ENCODE assay signal across 11 cellular contexts in genomic region chr18:72541871-72542690, GRCh38. TPM values are rescaled to one million over a fixed set of nuclear protein-coding genes. Genes with fewer than 3 reads are reported as not detected.
DNase-seq lines count a peak whose midpoint lies in the region; ATAC-seq and TF ChIP-seq lines count a peak whose summit lies in the region.
"Had no signal": no experiment of that assay in that cellular context is flagged by ENCODE, and none has a peak within 500 bp of the region (broad histone marks: within the 10 kb centered on the region; RNA-seq: fewer than 3 reads in every experiment).

No MANE protein-coding gene starts in this region.

- no peak overlapping the region for H3K4me3 Mint-ChIP-seq in activated CD4-positive, alpha-beta T cell treated with anti-CD3 and anti-CD28 coated beads for 36 hours
- H3K4me3 Mint-ChIP-seq in activated CD4-positive, alpha-beta T cell treated with anti-CD3 and anti-CD28 coated beads, Interleukin-2, amount 10 ng/mL, durations not matched to agents 7 days and 5 days: no peak overlapping the region
- peak overlapping the region in 1 of 2 donors; percentile 15 for H3K4me3 Mint-ChIP-seq in stimulated activated naive CD8-positive, alpha-beta T cell treated with anti-CD3 and anti-CD28 coated beads, Interleukin-15, amount 100 ng/mL, for 72 hours
- no peak overlapping the region for H3K4me3 Mint-ChIP-seq in endothelial cell (ENCODE audit: unreplicated experiment)

- H3K36me3 Mint-ChIP-seq in activated CD4-positive, alpha-beta T cell treated with anti-CD3 and anti-CD28 coated beads for 36 hours (ENCODE audit: low read depth): no peaks in the 10 kb centered on the region
- H3K36me3 Mint-ChIP-seq in activated CD4-positive, alpha-beta T cell treated with anti-CD3 and anti-CD28 coated beads, Interleukin-2, amount 10 ng/mL, durations not matched to agents 7 days and 5 days (ENCODE audit: low read depth): no peaks in the 10 kb centered on the region
- peaks cover 14% of the 10 kb centered on the region for H3K36me3 Mint-ChIP-seq in endothelial cell (ENCODE audit: low read depth, unreplicated experiment)

- no peak for TF ChIP-seq CTCF in endothelial cell (IDR thresholded peaks at IDR 0.05; ENCODE audit: unreplicated experiment)

- intact Hi-C loops in activated CD4-positive, alpha-beta T cell treated with anti-CD3 and anti-CD28 coated beads for 36 hours (cut with DNase I, micrococcal nuclease): loop anchor here in 1 of 2 experiments (5.0 to 10.0 kb wide), 3 partner anchors 325 to 1947 kb away; partner anchors contain the start of gene NETO1

- H3K4me1 Mint-ChIP-seq in activated CD4-positive, alpha-beta T cell treated with anti-CD3 and anti-CD28 coated beads for 36 hours: peaks cover 12% of the 10 kb centered on the region
- peaks cover 5% of the 10 kb centered on the region for H3K4me1 Mint-ChIP-seq in activated CD4-positive, alpha-beta T cell treated with anti-CD3 and anti-CD28 coated beads, Interleukin-2, amount 10 ng/mL, durations not matched to agents 7 days and 5 days
- peaks cover 23% of the 10 kb centered on the region for H3K4me1 Mint-ChIP-seq in stimulated activated naive CD8-positive, alpha-beta T cell treated with anti-CD3 and anti-CD28 coated beads, Interleukin-15, amount 100 ng/mL, for 72 hours
- H3K4me1 Mint-ChIP-seq in endothelial cell (ENCODE audit: unreplicated experiment): no peaks in the 10 kb centered on the region

- DNase-seq in activated CD4-positive, alpha-beta T cell treated with anti-CD3 and anti-CD28 coated beads for 36 hours: peak; percentile 11
- DNase-seq in activated CD4-positive, alpha-beta T cell treated with anti-CD3 and anti-CD28 coated beads, Interleukin-2, amount 10 ng/mL, durations not matched to agents 7 days and 5 days: no peak
- DNase-seq in NCI-H510A treated with DMSO at 0.1 percent for 48 hours (lab: John Stamatoyannopoulos, UW) (peak; percentile 73), glomerular visceral epithelial cell (ENCODE audit: extremely low spot score) (peak; percentile 54), NCI-H1436 treated with DMSO at 0.1 percent for 48 hours (lab: John Stamatoyannopoulos, UW) (no peak), endothelial cell (ENCODE audit: low spot score) (no peak), cerebellar nuclear complex (lab: John Stamatoyannopoulos, UW) (no peak)
- peak in 1 of 2 donors; percentile 1 for DNase-seq in stimulated activated naive CD8-positive, alpha-beta T cell treated with anti-CD3 and anti-CD28 coated beads, Interleukin-15, amount 100 ng/mL, for 72 hours
- DNase-seq: activated CD4-positive, alpha-beta T cell treated with anti-CD3 and anti-CD28 coated beads, Interleukin-2, amount 50 U/mL, for 4 hours had no signal

- H3K27ac Mint-ChIP-seq in activated CD4-positive, alpha-beta T cell treated with anti-CD3 and anti-CD28 coated beads for 36 hours: no peak overlapping the region
- no peak overlapping the region for H3K27ac Mint-ChIP-seq in activated CD4-positive, alpha-beta T cell treated with anti-CD3 and anti-CD28 coated beads, Interleukin-2, amount 10 ng/mL, durations not matched to agents 7 days and 5 days
- no peak overlapping the region for H3K27ac Mint-ChIP-seq in stimulated activated naive CD8-positive, alpha-beta T cell treated with anti-CD3 and anti-CD28 coated beads, Interleukin-15, amount 100 ng/mL, for 72 hours
- H3K27ac Mint-ChIP-seq in endothelial cell (ENCODE audit: unreplicated experiment): no peak overlapping the region

- CTCF ChIA-PET in activated CD4-positive, alpha-beta T cell treated with anti-CD3 and anti-CD28 coated beads for 36 hours (lab: Charles Lee): interaction anchor here (0.7 kb wide), 1 partner anchor 504 kb away, joined by 3 read pairs; no protein-coding TSS in a partner anchor
- CTCF ChIA-PET in activated CD4-positive, alpha-beta T cell treated with anti-CD3 and anti-CD28 coated beads, Interleukin-2, amount 10 ng/mL, durations not matched to agents 7 days and 5 days (lab: Charles Lee): no interaction called here

- POLR2A ChIA-PET in activated CD4-positive, alpha-beta T cell treated with anti-CD3 and anti-CD28 coated beads for 36 hours (lab: Charles Lee): no interaction called here
- POLR2A ChIA-PET in activated CD4-positive, alpha-beta T cell treated with anti-CD3 and anti-CD28 coated beads, Interleukin-2, amount 10 ng/mL, durations not matched to agents 7 days and 5 days (lab: Charles Lee): no interaction called here

- ATAC-seq in activated CD4-positive, alpha-beta T cell treated with anti-CD3 and anti-CD28 coated beads for 36 hours: no peak
- peak; percentile 29 for ATAC-seq in stimulated activated naive CD8-positive, alpha-beta T cell treated with anti-CD3 and anti-CD28 coated beads, Interleukin-15, amount 100 ng/mL, for 72 hours

- peaks cover 37% of the 10 kb centered on the region for H3K27me3 Mint-ChIP-seq in activated CD4-positive, alpha-beta T cell treated with anti-CD3 and anti-CD28 coated beads for 36 hours
- H3K27me3 Mint-ChIP-seq in activated CD4-positive, alpha-beta T cell treated with anti-CD3 and anti-CD28 coated beads, Interleukin-2, amount 10 ng/mL, durations not matched to agents 7 days and 5 days: peaks cover 38% of the 10 kb centered on the region
- H3K27me3 Mint-ChIP-seq in stimulated activated naive CD8-positive, alpha-beta T cell treated with anti-CD3 and anti-CD28 coated beads, Interleukin-15, amount 100 ng/mL, for 72 hours: peaks cover 73% of the 10 kb centered on the region
- H3K27me3 Mint-ChIP-seq in endothelial cell (ENCODE audit: unreplicated experiment): peaks cover 9% of the 10 kb centered on the region

- no peaks in the 10 kb centered on the region for H3K9me3 Mint-ChIP-seq in activated CD4-positive, alpha-beta T cell treated with anti-CD3 and anti-CD28 coated beads for 36 hours (ENCODE audit: low read depth)
- no peaks in the 10 kb centered on the region for H3K9me3 Mint-ChIP-seq in activated CD4-positive, alpha-beta T cell treated with anti-CD3 and anti-CD28 coated beads, Interleukin-2, amount 10 ng/mL, durations not matched to agents 7 days and 5 days
- no peaks in the 10 kb centered on the region for H3K9me3 Mint-ChIP-seq in stimulated activated naive CD8-positive, alpha-beta T cell treated with anti-CD3 and anti-CD28 coated beads, Interleukin-15, amount 100 ng/mL, for 72 hours
- peaks cover 12% of the 10 kb centered on the region for H3K9me3 Mint-ChIP-seq in endothelial cell (ENCODE audit: unreplicated experiment)

RNA-seq across cellular contexts. Expression of gene CBLN2, which starts 2.1 kb away (rescaled TPM):
- total RNA-seq in activated CD4-positive, alpha-beta T cell treated with anti-CD3 and anti-CD28 coated beads for 36 hours: not detected
- total RNA-seq in activated CD4-positive, alpha-beta T cell treated with anti-CD3 and anti-CD28 coated beads, Interleukin-2, amount 10 ng/mL, durations not matched to agents 7 days and 5 days: not detected
- not detected for total RNA-seq in endothelial cell (ENCODE audit: unreplicated experiment)
- total RNA-seq: bronchial epithelial cell, osteocyte had no signal

Comparison
In these comparisons a context has a peak if more than half of its experiments do, and no peak if none do; other contexts are left out.
1. DNase-seq: peak in activated CD4-positive, alpha-beta T cell treated with anti-CD3 and anti-CD28 coated beads for 36 hours (single experiment), NCI-H510A treated with DMSO at 0.1 percent for 48 hours (single experiment) and glomerular visceral epithelial cell (single experiment); none in activated CD4-positive, alpha-beta T cell treated with anti-CD3 and anti-CD28 coated beads, Interleukin-2, amount 10 ng/mL, durations not matched to agents 7 days and 5 days (single experiment), NCI-H1436 treated with DMSO at 0.1 percent for 48 hours (single experiment), endothelial cell (single experiment) and cerebellar nuclear complex (0 of 2).